27 cellular contexts compared by ENCODE assay signal in the genomic region with DNA sequence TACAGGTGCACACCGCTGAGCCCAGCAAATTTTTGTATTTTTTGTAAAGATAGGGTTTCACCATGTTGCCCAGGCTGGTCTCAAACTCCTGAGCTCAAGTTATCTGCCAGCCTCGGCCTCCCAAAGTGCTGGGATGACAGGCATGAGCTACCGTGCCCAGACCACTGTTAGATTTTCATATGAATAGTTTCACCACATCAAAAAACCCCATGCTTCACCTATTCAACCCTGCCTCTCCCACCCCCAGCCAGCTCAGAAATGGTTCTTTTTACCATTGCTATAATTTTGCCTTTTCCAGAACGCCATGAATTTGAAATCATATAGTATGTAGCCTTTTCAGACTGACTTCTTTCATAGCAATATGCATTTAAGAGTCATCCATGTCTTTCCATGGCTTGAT. TPM values are rescaled to one million over a fixed set of nuclear protein-coding genes. Genes with fewer than 3 reads are reported as not detected.
"Had no signal": no experiment of that assay in that cellular context is flagged by ENCODE, and none has a peak within 500 bp of the region (broad histone marks: within the 10 kb centered on the region; RNA-seq: fewer than 3 reads in every experiment).

No MANE protein-coding gene starts in this region.

- FAIRE-seq: endothelial cell of umbilical vein, islet of Langerhans had no signal

- ATAC-seq: heart right ventricle, left cardiac atrium, left lung, mucosa of descending colon, sciatic nerve had no signal

- H3K27ac Mint-ChIP-seq: mesothelial cell of epicardium, nephron progenitor cell had no signal

- DNase-seq: dermis blood vessel endothelial cell; effector memory CD4-positive, alpha-beta T cell; esophagus squamous epithelium; foreskin melanocyte; glutamatergic neuron; heart right ventricle; hippocampal formation; left cardiac atrium; left lung; mesenchymal stem cell; mucosa of descending colon; naive B cell; nephron progenitor cell; nucleus accumbens; stimulated activated CD4-positive, alpha-beta T cell treated with anti-CD3 and anti-CD28 coated beads, Interleukin-4, amount 100 ng/mL, for 4 hours; stimulated activated naive CD4-positive, alpha-beta T cell treated with Interleukin-2 at 50 U/mL for 16 hours; upper lobe of left lung; uterus had no signal

RNA-seq across cellular contexts. Expression of gene PKDREJ, which starts 50.9 kb away (rescaled TPM):
- total RNA-seq: dermis blood vessel endothelial cell, endothelial cell of umbilical vein, epithelial cell of proximal tubule, kidney epithelial cell, lung microvascular endothelial cell, osteocyte, smooth muscle cell had no signal
- polyA plus RNA-seq: endothelial cell of umbilical vein had no signal
